25 cellular contexts compared by ENCODE assay signal in genomic region chr14:103830511-103831270, GRCh38.
"Had no signal": no experiment of that assay in that cellular context is flagged by ENCODE, and none has a peak within 500 bp of the region (broad histone marks: within the 10 kb centered on the region; RNA-seq: fewer than 3 reads in every experiment).

No MANE protein-coding gene starts in this region.

- H3K36me3 ChIP-seq: esophagus squamous epithelium, gastroesophageal sphincter, heart left ventricle, neutrophil, right atrium auricular region, suprapubic skin had no signal

- H3K4me3 ChIP-seq: coronary artery, esophagus squamous epithelium, gastroesophageal sphincter, heart left ventricle, hepatocyte, mucosa of descending colon, right atrium auricular region, skin epidermis, suprapubic skin had no signal

- H3K9me3 ChIP-seq: esophagus squamous epithelium, gastroesophageal sphincter, heart left ventricle, mucosa of descending colon, neutrophil, right atrium auricular region, suprapubic skin had no signal

- H3K27me3 ChIP-seq: esophagus squamous epithelium, gastroesophageal sphincter, heart left ventricle, hepatocyte, right atrium auricular region, suprapubic skin had no signal

- H3K27ac ChIP-seq: coronary artery, gastroesophageal sphincter, hepatocyte, neutrophil, parathyroid adenoma, right atrium auricular region, skin epidermis, suprapubic skin had no signal

- DNase-seq: dermis blood vessel endothelial cell; effector memory CD4-positive, alpha-beta T cell; erythroblast; esophagus squamous epithelium; heart left ventricle; kidney; mesenchymal stem cell; mucosa of descending colon; naive B cell; stimulated activated CD4-positive, alpha-beta T cell treated with anti-CD3 and anti-CD28 coated beads, Interleukin-1b, Interleukin-23, amount 100 ng/mL, for 48 hours; stimulated activated CD4-positive, alpha-beta T cell treated with anti-CD3 and anti-CD28 coated beads, Interleukin-4, amount 100 ng/mL, for 1 hour; stimulated activated CD8-positive, alpha-beta memory T cell treated with anti-CD3 and anti-CD28 coated beads, Interleukin-4, amount 100 ng/mL, for 48 hours; stimulated activated naive CD4-positive, alpha-beta T cell; stimulated activated naive CD8-positive, alpha-beta T cell treated with anti-CD3 and anti-CD28 coated beads, Interleukin-15, amount 100 ng/mL, for 72 hours; trophoblast cell had no signal

- H3K4me1 ChIP-seq: parathyroid adenoma had no signal

- ATAC-seq: gastroesophageal sphincter; heart left ventricle; left lobe of liver; mucosa of descending colon; natural killer cell treated with Interleukin-12 subunit alpha and Interleukin-12 subunit beta and Interleukin-15 and Interleukin-18, amount 100 ng/mL, for 72 hours; stimulated activated naive CD8-positive, alpha-beta T cell treated with anti-CD3 and anti-CD28 coated beads, Interleukin-15, amount 100 ng/mL, for 72 hours had no signal
